ENCODE assay signal across 11 cellular contexts in the genomic region with DNA sequence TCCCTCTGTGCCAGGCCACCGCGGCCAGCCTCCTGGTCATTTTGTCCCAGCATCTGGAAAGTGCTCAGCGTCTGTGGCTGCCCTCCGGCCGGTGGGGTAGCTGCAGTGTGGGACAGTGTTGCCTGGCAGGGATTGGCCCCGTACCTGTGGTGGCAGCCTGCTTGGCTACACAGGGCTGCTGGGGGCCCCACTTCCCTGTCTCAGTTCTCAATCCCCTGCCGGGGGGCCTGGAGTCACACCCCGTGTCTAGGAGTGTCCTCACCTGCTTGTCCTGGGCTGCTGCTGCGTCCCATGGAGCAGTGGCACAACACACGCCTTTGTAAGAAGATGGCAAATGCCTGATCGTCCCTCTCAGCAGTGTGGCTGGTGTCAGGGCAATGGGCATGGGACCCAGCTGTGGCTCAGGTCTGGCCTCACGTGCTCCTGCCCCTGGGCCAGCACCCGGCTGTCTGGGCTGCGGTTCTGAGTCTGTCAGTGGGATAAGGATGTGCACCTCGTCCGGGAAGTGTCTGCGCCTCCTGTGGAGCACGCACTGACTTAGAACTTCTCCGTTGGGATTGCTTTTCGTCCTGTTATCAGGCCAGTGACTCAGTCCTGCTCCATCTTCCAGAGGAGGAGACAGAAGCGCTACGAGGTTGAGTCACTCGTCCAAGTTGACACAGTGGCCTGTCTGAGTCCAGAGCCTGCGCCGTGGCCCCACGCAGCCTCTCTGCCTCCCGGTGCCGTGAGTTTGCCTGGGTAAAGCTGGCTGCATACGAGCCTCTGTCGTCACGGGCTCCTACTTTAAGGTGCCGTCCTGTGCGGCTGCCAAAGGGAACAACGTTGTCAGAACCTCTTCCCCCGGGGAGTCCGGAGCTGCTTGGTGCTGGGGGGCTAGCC. TPM values are rescaled to one million over a fixed set of nuclear protein-coding genes. Genes with fewer than 3 reads are reported as not detected.
DNase-seq lines count a peak whose midpoint lies in the region; ATAC-seq, FAIRE-seq and TF ChIP-seq lines count a peak whose summit lies in the region.
"Had no signal": no experiment of that assay in that cellular context is flagged by ENCODE, and none has a peak within 500 bp of the region (broad histone marks: within the 10 kb centered on the region; RNA-seq: fewer than 3 reads in every experiment).

No MANE protein-coding gene starts in this region.

- TF ChIP-seq CTCF in K562 (IDR thresholded peaks at IDR 0.05 in 2 of 3, conservative IDR thresholded peaks at IDR 0.05 in 1 of 3; ENCODE audit: insufficient read depth in 2 of 3, low read depth in 1 of 3, low read length in 3 of 3) (no peak), lower leg skin (IDR thresholded peaks at IDR 0.05) (no peak), thyroid gland (IDR thresholded peaks at IDR 0.05) (no peak)

- H3K4me2 ChIP-seq in K562 (ENCODE audit: insufficient read depth, low read length), result no peak overlapping the region

- no peaks in the 10 kb centered on the region for H4K20me1 ChIP-seq in K562 (replicated peaks; ENCODE audit: control insufficient read depth, insufficient read depth, low read length)

- H3K9me3 ChIP-seq in K562 (replicated peaks; ENCODE audit: control insufficient read depth, insufficient read depth, low read depth, low read length) (0 out of 2 replicates have a peak, but pooled peaks cover 1% of the 10 kb centered on the region), thyroid gland (no peaks in the 10 kb centered on the region)
- H3K9me3 ChIP-seq: uterus had no signal

- no peaks in the 10 kb centered on the region for H3K4me1 ChIP-seq in K562 (replicated peaks in 1 of 2; ENCODE audit: control insufficient read depth in 2 of 2, insufficient read depth in 2 of 2, low read length in 2 of 2)
- H3K4me1 ChIP-seq in thyroid gland, result peaks cover 13 to 14% of the 10 kb centered on the region in 2 donors
- H3K4me1 ChIP-seq: uterus had no signal

- in situ Hi-C loops in K562 (cut with MboI), result loop anchor here (5.0 to 25.0 kb wide), 2 partner anchors 52 to 277 kb away; no protein-coding TSS in a partner anchor

- H3K27me3 ChIP-seq in K562 (ENCODE audit: control insufficient read depth in 2 of 2, insufficient read depth in 2 of 2, low read length in 2 of 2) (peaks cover 15 to 43% of the 10 kb centered on the region in 2 experiments; a peak in 4 of 5 replicates), thyroid gland (no peaks in the 10 kb centered on the region)
- H3K27me3 ChIP-seq: uterus had no signal

- H3K4me3 ChIP-seq in K562 (no peak overlapping the region), lower leg skin (ENCODE audit: low read depth, poor library complexity, severe bottlenecking) (no peak overlapping the region), thyroid gland (replicated peaks in 1 of 3) (no peak overlapping the region)
- H3K4me3 ChIP-seq: dorsolateral prefrontal cortex, uterus had no signal

- POLR2A ChIA-PET in K562 (lab: Yijun Ruan, JAX), result no interaction called here

- H3K27ac ChIP-seq in K562 (ENCODE audit: extremely low read depth, low read depth, low read length), result no peak overlapping the region
- no peak overlapping the region for H3K27ac ChIP-seq in thyroid gland
- H3K27ac ChIP-seq: dorsolateral prefrontal cortex, uterus had no signal

- H3K36me3 ChIP-seq in K562 (ENCODE audit: control insufficient read depth, insufficient read depth, low read length) (no peaks in the 10 kb centered on the region), thyroid gland (no peaks in the 10 kb centered on the region)
- H3K36me3 ChIP-seq: uterus had no signal

- CTCF ChIA-PET in K562 (lab: Yijun Ruan, JAX; ENCODE audit: low intra/inter-chr PET ratio), result no interaction called here

- no peak overlapping the region for H3K9ac ChIP-seq in K562 (ENCODE audit: insufficient read depth in 1 of 2, low read depth in 2 of 2, low read length in 2 of 2)

- no peak for TF ChIP-seq RAD21 in K562 (CRISPR knock-in tag; conservative IDR thresholded peaks at IDR 0.05 in 1 of 2, IDR thresholded peaks at IDR 0.05 in 1 of 2)

- no peak for TF ChIP-seq POLR2A in K562 (conservative IDR thresholded peaks at IDR 0.05)
- no peak for TF ChIP-seq POLR2A in lower leg skin (IDR thresholded peaks at IDR 0.05)
- no peak for TF ChIP-seq POLR2A in thyroid gland (IDR thresholded peaks at IDR 0.05)

- H2AFZ ChIP-seq in K562 (ENCODE audit: low read depth, low read length), result no peak overlapping the region

- peak; percentile 39 for DNase-seq in 8988T
- DNase-seq in HS-5 (ENCODE audit: low read depth), result peak; percentile 72
- peak in 1 of 4 experiments; percentile 29 for DNase-seq in K562 (ENCODE audit: extremely low read depth in 1 of 4, low spot score in 3 of 4)
- DNase-seq in lower leg skin (ENCODE audit: low spot score in 2 of 2), result peak; percentile 12 to 83
- no peak for DNase-seq in NCI-H2171 treated with DMSO at 0.1 percent for 48 hours (lab: John Stamatoyannopoulos, UW)
- no peak for DNase-seq in GM19239 (ENCODE audit: insufficient read length, low spot score)
- no peak for DNase-seq in OCI-M2 (lab: John Stamatoyannopoulos, UW; ENCODE audit: unreplicated experiment)
- no peak for DNase-seq in thyroid gland
- DNase-seq: NCI-H82 had no signal

- 2% methylated on average over 36 of the region's 36 CpGs for WGBS in K562 (ENCODE audit: insufficient coverage, low coverage, missing lambda C conversion rate)
- WGBS in lower leg skin, 2 donors, result 86 to 88% methylated on average over 26 to 29 of the region's 36 CpGs
- WGBS in thyroid gland, 2 donors, result 84 to 93% methylated on average over 15 to 36 of the region's 36 CpGs

- BruUV-seq in K562 (replicated peaks; lab: Mats Ljungman, UMichigan), result no TSS peak

- TF ChIP-seq EP300 in K562 (IDR thresholded peaks at IDR 0.05; ENCODE audit: low read length), result no peak

- intact Hi-C loops in K562 (cut with micrococcal nuclease) (no loop called here), lower leg skin (cut with DNase I; ENCODE audit: low total_unique reads) (no loop called here), thyroid gland (cut with DNase I) (no loop called here)

- no peaks in the 10 kb centered on the region for H3K9me1 ChIP-seq in K562 (ENCODE audit: control insufficient read depth, insufficient read depth, low read length)

- ATAC-seq in K562, result no peak; the same call in 2 of the 3 replicates

- no peaks in the 10 kb centered on the region for H3K79me2 ChIP-seq in K562 (ENCODE audit: control insufficient read depth, insufficient read depth, low read length)

- FAIRE-seq in K562 (lab: Jason Lieb, UNC) (no peak), GM19239 (lab: Jason Lieb, UNC) (no peak)

TF ChIP-seq in K562, 482 proteins besides CTCF, POLR2A, EP300 and RAD21 (continues in another document):
- TF ChIP-seq FOSL1 (tag; conservative IDR thresholded peaks at IDR 0.05) (peak; percentile 93), JUND (IDR thresholded peaks at IDR 0.05; ENCODE audit: borderline replicate concordance, low read depth, low read length) (no peak), JUND (tag; IDR thresholded peaks at IDR 0.05; ENCODE audit: borderline replicate concordance, low read depth, low read length) (peak; percentile 42; the same call in 1 of the 3 replicates), NRF1 (conservative IDR thresholded peaks at IDR 0.05 in 1 of 2, IDR thresholded peaks at IDR 0.05 in 1 of 2) (peak; percentile 72 to 79), SREBF1 (IDR thresholded peaks at IDR 0.05; ENCODE audit: borderline replicate concordance, low read depth, low read length) (no peak), ZNF384 (IDR thresholded peaks at IDR 0.05; ENCODE audit: low read depth, low read length) (no peak), SOX6 (IDR thresholded peaks at IDR 0.05) (no peak), TFAP4 (CRISPR knock-in tag; IDR thresholded peaks at IDR 0.05; ENCODE audit: borderline replicate concordance) (0 out of 2 replicates have a peak, but pooled peaks have one; percentile 13), HDAC6 (IDR thresholded peaks at IDR 0.05; ENCODE audit: low read depth, low read length) (no peak)
- TF ChIP-seq, protein P1, sequence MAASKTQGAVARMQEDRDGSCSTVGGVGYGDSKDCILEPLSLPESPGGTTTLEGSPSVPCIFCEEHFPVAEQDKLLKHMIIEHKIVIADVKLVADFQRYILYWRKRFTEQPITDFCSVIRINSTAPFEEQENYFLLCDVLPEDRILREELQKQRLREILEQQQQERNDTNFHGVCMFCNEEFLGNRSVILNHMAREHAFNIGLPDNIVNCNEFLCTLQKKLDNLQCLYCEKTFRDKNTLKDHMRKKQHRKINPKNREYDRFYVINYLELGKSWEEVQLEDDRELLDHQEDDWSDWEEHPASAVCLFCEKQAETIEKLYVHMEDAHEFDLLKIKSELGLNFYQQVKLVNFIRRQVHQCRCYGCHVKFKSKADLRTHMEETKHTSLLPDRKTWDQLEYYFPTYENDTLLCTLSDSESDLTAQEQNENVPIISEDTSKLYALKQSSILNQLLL (CRISPR knock-in tag; IDR thresholded peaks at IDR 0.05; ENCODE audit: borderline replicate concordance), result no peak

RNA-seq across cellular contexts. Expression of gene CRYAA, which starts 41.0 kb away (rescaled TPM):
- total RNA-seq in K562 (2011; cell fraction: chromatin; rRNA removed; ENCODE audit: low replicate concordance), result not detected in 2 replicates
- not detected in 2 replicates for total RNA-seq in K562 (2011; cell fraction: nucleolus; rRNA removed)
- total RNA-seq in K562 (2011; cell fraction: nucleoplasm; rRNA removed), result not detected in 2 replicates
- not detected in 2 replicates for total RNA-seq in K562 (2014; rRNA removed)
- total RNA-seq in K562 (2014; rRNA removed; fragmentation: Illumina TruSeq; extraction: Trizol), result not detected in 2 replicates
- total RNA-seq in K562 (2015; rRNA removed; fragmentation: Illumina TruSeq; extraction: Trizol), result not detected in 2 replicates
- not detected in 2 replicates for total RNA-seq in K562 (2021)
- polyA plus RNA-seq in K562 (2011; rRNA removed), result not detected in 2 replicates
- not detected in 2 replicates for polyA plus RNA-seq in K562 (2011; cell fraction: cytosol; rRNA removed)
- polyA plus RNA-seq in K562 (2011; cell fraction: nucleus; rRNA removed), result not detected in 2 replicates
- not detected in 2 replicates for polyA plus RNA-seq in K562 (2012)
- not detected in 2 replicates for polyA plus RNA-seq in K562 (2014; fragmentation: Illumina TruSeq; extraction: Trizol)
- polyA plus RNA-seq in K562 (2014; fragmentation: Nextera tagmentation; extraction: Ambion mirVana), result not detected
- polyA plus RNA-seq in K562 (2014; rRNA removed), result not detected in 2 replicates
- polyA minus RNA-seq in K562 (2011; rRNA and poly(A)+ RNA removed), result not detected in 2 replicates
- not detected in 2 replicates for polyA minus RNA-seq in K562 (2011; cell fraction: cytosol; rRNA and poly(A)+ RNA removed)
- polyA minus RNA-seq in K562 (2011; cell fraction: nucleus; rRNA and poly(A)+ RNA removed), result not detected in 2 replicates
- not detected for total RNA-seq in lower leg skin
- total RNA-seq in thyroid gland, result not detected
- total RNA-seq: uterus had no signal

Comparison
In these comparisons a context has a peak if more than half of its experiments do, and no peak if none do; other contexts are left out.
1. DNase-seq: peak in 8988T (single experiment), HS-5 (single experiment) and lower leg skin (2 of 2); none in NCI-H2171 treated with DMSO at 0.1 percent for 48 hours (single experiment), GM19239 (single experiment), OCI-M2 (single experiment) and thyroid gland (0 of 2).